ENCODE assay signal across 30 cellular contexts in the genomic region with DNA sequence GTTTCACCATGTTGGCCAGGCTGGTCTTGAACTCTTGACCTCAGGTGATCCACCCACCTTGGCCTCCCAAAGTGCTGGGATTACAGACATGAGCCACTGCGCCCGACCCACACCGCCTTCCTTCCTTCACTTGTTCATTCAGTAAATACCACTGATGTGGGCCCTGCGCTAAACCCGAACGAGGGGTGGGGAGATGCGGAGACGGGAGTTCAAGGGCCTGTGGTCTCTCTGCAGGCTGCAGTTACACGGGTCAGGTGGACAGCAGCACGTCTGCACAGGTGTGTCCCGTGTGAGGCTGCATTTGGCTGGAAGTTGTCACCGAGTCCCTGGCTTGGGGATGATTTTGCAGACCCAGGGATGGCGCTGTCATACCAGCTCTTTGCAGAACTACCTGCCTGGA. TPM values are rescaled to one million over a fixed set of nuclear protein-coding genes. Genes with fewer than 3 reads are reported as not detected.
DNase-seq lines count a peak whose midpoint lies in the region; ATAC-seq and TF ChIP-seq lines count a peak whose summit lies in the region.
"Had no signal": no experiment of that assay in that cellular context is flagged by ENCODE, and none has a peak within 500 bp of the region (broad histone marks: within the 10 kb centered on the region; RNA-seq: fewer than 3 reads in every experiment).

No MANE protein-coding gene starts in this region.

- no peak overlapping the region for H3K4me3 ChIP-seq in Caco-2 (ENCODE audit: low read depth, low read length)
- H3K4me3 ChIP-seq in Panc1 (ENCODE audit: low read depth in 2 of 2, low read length in 2 of 2) = no peak overlapping the region
- H3K4me3 ChIP-seq in endodermal cell (ENCODE audit: low read length) = no peak overlapping the region
- no peak overlapping the region for H3K4me3 ChIP-seq in neural progenitor cell
- H3K4me3 ChIP-seq in lower lobe of right lung = no peak overlapping the region
- H3K4me3 ChIP-seq: K562 had no signal

- no peaks in the 10 kb centered on the region for H3K9me3 Mint-ChIP-seq in Caco-2 (ENCODE audit: unreplicated experiment)
- peaks cover 3% of the 10 kb centered on the region for H3K9me3 Mint-ChIP-seq in endodermal cell
- H3K9me3 Mint-ChIP-seq in neural progenitor cell = no peaks in the 10 kb centered on the region
- no peaks in the 10 kb centered on the region for H3K9me3 Mint-ChIP-seq in HFFc6

- CTCF ChIA-PET in Caco-2 (lab: Charles Lee) = no interaction called here
- CTCF ChIA-PET in Panc1 (lab: Charles Lee) = interaction anchor here (0.9 to 1.0 kb wide), 2 partner anchors 26 to 38 kb away, joined by 4 to 13 read pairs; partner anchors contain the start of gene COL26A1

- H3K4me1 ChIP-seq in Caco-2 (peaks cover 13% of the 10 kb centered on the region), Panc1 (ENCODE audit: control insufficient read depth, insufficient read depth, low read length) (peaks cover 22% of the 10 kb centered on the region), endodermal cell (ENCODE audit: control insufficient read depth, insufficient read depth, low read length) (no peaks in the 10 kb centered on the region), neural progenitor cell (peaks cover 27% of the 10 kb centered on the region), lower lobe of right lung (no peaks in the 10 kb centered on the region)
- H3K4me1 ChIP-seq: BE2C had no signal

- in situ Hi-C loops in Panc1 (cut with HindIII; ENCODE audit: low pct_unique_long_range_greater_than_20kb, low sequenced_read_pairs) = no loop called here

- no TSS peak for BruUV-seq in Caco-2 (replicated peaks; lab: Mats Ljungman, UMichigan)
- BruUV-seq in Panc1 (replicated peaks; lab: Mats Ljungman, UMichigan) = no TSS peak

- DNase-seq in Caco-2 (no peak), Panc1 (ENCODE audit: low read depth, low spot score) (no peak), endodermal cell (no peak), neural progenitor cell (ENCODE audit: low spot score) (no peak), DMS153 (lab: John Stamatoyannopoulos, UW) (no peak), ecto neural progenitor cell (ENCODE audit: low spot score) (no peak), HFFc6 (no peak), lower lobe of right lung (no peak)
- DNase-seq: 8988T; ACHN; BE2C; Calu3; CD8-positive, alpha-beta memory T cell; DND-41; NCI-H1105 treated with DMSO at 0.1 percent for 48 hours; NCI-H146; NCI-H1930; NCI-H2107; NCI-H446; NCI-H526; NCI-H82; NK-92 treated with Interleukin-12 subunit alpha and Interleukin-12 subunit beta, amount 100 ng/mL, for 24 hours; PC-3; RPMI8226; SHP77 had no signal

- H3K36me3 ChIP-seq in Caco-2 (ENCODE audit: control insufficient read depth, insufficient read depth, low read length) = no peaks in the 10 kb centered on the region
- no peaks in the 10 kb centered on the region for H3K36me3 ChIP-seq in Panc1 (ENCODE audit: control insufficient read depth, insufficient read depth, low read length)
- no peaks in the 10 kb centered on the region for H3K36me3 ChIP-seq in endodermal cell (ENCODE audit: control insufficient read depth, insufficient read depth, low read length)
- no peaks in the 10 kb centered on the region for H3K36me3 ChIP-seq in neural progenitor cell
- H3K36me3 ChIP-seq in lower lobe of right lung = no peaks in the 10 kb centered on the region
- H3K36me3 ChIP-seq: BE2C had no signal

- H3K4me1 Mint-ChIP-seq in Caco-2 (ENCODE audit: low read depth, unreplicated experiment) = peaks cover 21% of the 10 kb centered on the region
- H3K4me1 Mint-ChIP-seq in endodermal cell = peaks cover 25% of the 10 kb centered on the region
- peaks cover 70% of the 10 kb centered on the region for H3K4me1 Mint-ChIP-seq in neural progenitor cell
- peaks cover 30% of the 10 kb centered on the region for H3K4me1 Mint-ChIP-seq in HFFc6 (ENCODE audit: low read depth)
- H3K4me1 Mint-ChIP-seq: CD14-positive monocyte; CD8-positive, alpha-beta memory T cell had no signal

- POLR2A ChIA-PET in Caco-2 (lab: Charles Lee) = no interaction called here
- POLR2A ChIA-PET in Panc1 (lab: Charles Lee) = no interaction called here

- 90 to 92% methylated on average over 11 to 13 of the region's 13 CpGs for WGBS in endodermal cell (ENCODE audit: insufficient coverage in 1 of 2, insufficient read length in 1 of 2), 2 experiments

- peaks cover 1% of the 10 kb centered on the region for H4K20me1 ChIP-seq in neural progenitor cell (ENCODE audit: low read depth)

- no peak overlapping the region for H2AFZ ChIP-seq in neural progenitor cell (replicated peaks)

- TF ChIP-seq CTCF in Caco-2 (IDR thresholded peaks at IDR 0.05; ENCODE audit: insufficient read depth in 1 of 2, low read depth in 1 of 2, low read length in 1 of 2, severe bottlenecking in 1 of 2, unreplicated experiment in 1 of 2) = no peak
- no peak for TF ChIP-seq CTCF in Panc1 (IDR thresholded peaks at IDR 0.05)
- no peak for TF ChIP-seq CTCF in endodermal cell (conservative IDR thresholded peaks at IDR 0.05)
- TF ChIP-seq CTCF in neural progenitor cell (IDR thresholded peaks at IDR 0.05) = no peak
- no peak for TF ChIP-seq CTCF in HFFc6 (IDR thresholded peaks at IDR 0.05)
- no peak for TF ChIP-seq CTCF in lower lobe of right lung (IDR thresholded peaks at IDR 0.05)

- peak overlapping the region; percentile 68 for H3K27ac ChIP-seq in Panc1 (ENCODE audit: low read length)
- no peak overlapping the region for H3K27ac ChIP-seq in endodermal cell (ENCODE audit: low read depth, low read length)
- peak overlapping the region; percentile 98 for H3K27ac ChIP-seq in neural progenitor cell
- no peak overlapping the region for H3K27ac ChIP-seq in lower lobe of right lung

- peaks cover 26% of the 10 kb centered on the region for H3K79me2 ChIP-seq in neural progenitor cell (ENCODE audit: low read depth)

- H3F3A ChIP-seq in neural progenitor cell (ENCODE audit: low read depth) = peaks cover 45% of the 10 kb centered on the region

- H3K27ac Mint-ChIP-seq in Caco-2 (ENCODE audit: unreplicated experiment) = peak overlapping the region; percentile 37
- peak overlapping the region; percentile 74 for H3K27ac Mint-ChIP-seq in endodermal cell
- H3K27ac Mint-ChIP-seq in neural progenitor cell = peak overlapping the region; percentile 42
- no peak overlapping the region for H3K27ac Mint-ChIP-seq in HFFc6

- H3K4me3 Mint-ChIP-seq in Caco-2 (ENCODE audit: unreplicated experiment) (no peak overlapping the region), endodermal cell (no peak overlapping the region), neural progenitor cell (no peak overlapping the region), HFFc6 (no peak overlapping the region)
- H3K4me3 Mint-ChIP-seq: CD14-positive monocyte; CD8-positive, alpha-beta memory T cell had no signal

- H3K36me3 Mint-ChIP-seq in Caco-2 (ENCODE audit: insufficient read depth, unreplicated experiment) (no peaks in the 10 kb centered on the region), endodermal cell (ENCODE audit: low read depth) (peaks cover 8% of the 10 kb centered on the region), neural progenitor cell (peaks cover 2% of the 10 kb centered on the region), HFFc6 (ENCODE audit: low read depth) (no peaks in the 10 kb centered on the region)
- H3K36me3 Mint-ChIP-seq: CD14-positive monocyte; CD8-positive, alpha-beta memory T cell had no signal

- no peaks in the 10 kb centered on the region for H3K27me3 ChIP-seq in Caco-2 (replicated peaks; ENCODE audit: control insufficient read depth, insufficient read depth, low read length)
- no peaks in the 10 kb centered on the region; the same call in 1 of the 2 replicates for H3K27me3 ChIP-seq in Panc1 (ENCODE audit: control insufficient read depth, insufficient read depth, low read length)
- H3K27me3 ChIP-seq in endodermal cell (ENCODE audit: control insufficient read depth, insufficient read depth, low read length, poor library complexity, severe bottlenecking) = no peaks in the 10 kb centered on the region
- H3K27me3 ChIP-seq in neural progenitor cell = no peaks in the 10 kb centered on the region
- peaks cover 8% of the 10 kb centered on the region for H3K27me3 ChIP-seq in lower lobe of right lung (ENCODE audit: low read depth)

- no peaks in the 10 kb centered on the region for H3K9me3 ChIP-seq in Caco-2
- no peaks in the 10 kb centered on the region for H3K9me3 ChIP-seq in Panc1 (ENCODE audit: control insufficient read depth, insufficient read depth, low read depth, low read length)
- no peaks in the 10 kb centered on the region for H3K9me3 ChIP-seq in endodermal cell (ENCODE audit: control insufficient read depth, low read length)
- H3K9me3 ChIP-seq in neural progenitor cell (ENCODE audit: low read depth) = no peaks in the 10 kb centered on the region
- no peaks in the 10 kb centered on the region for H3K9me3 ChIP-seq in lower lobe of right lung
- H3K9me3 ChIP-seq: BE2C had no signal

- intact Hi-C loops in Caco-2 (cut with micrococcal nuclease; ENCODE audit: unreplicated experiment) = no loop called here
- intact Hi-C loops in Panc1 (cut with micrococcal nuclease; ENCODE audit: unreplicated experiment) = no loop called here
- intact Hi-C loops in lower lobe of right lung (cut with DNase I) = no loop called here

- H3K4me2 ChIP-seq in neural progenitor cell = no peak overlapping the region

- H3K27me3 Mint-ChIP-seq in Caco-2 (ENCODE audit: insufficient read depth, unreplicated experiment) = no peaks in the 10 kb centered on the region
- no peaks in the 10 kb centered on the region for H3K27me3 Mint-ChIP-seq in endodermal cell (ENCODE audit: insufficient read depth)
- H3K27me3 Mint-ChIP-seq in neural progenitor cell (ENCODE audit: insufficient read depth, low read depth) = peaks cover 3% of the 10 kb centered on the region
- peaks cover 32% of the 10 kb centered on the region for H3K27me3 Mint-ChIP-seq in HFFc6 (ENCODE audit: insufficient read depth)

- H3K9ac ChIP-seq in endodermal cell (ENCODE audit: extremely low read depth, low read length, poor library complexity, severe bottlenecking) (no peak overlapping the region), neural progenitor cell (no peak overlapping the region)

- ATAC-seq in Panc1 (no peak), lower lobe of right lung (no peak)
- ATAC-seq: PC-3 had no signal

RNA-seq across cellular contexts. Expression of gene COL26A1, which starts 38.1 kb away (rescaled TPM):
- total RNA-seq in Caco-2 (2022) (19.1 and 23.3 TPM in 2 replicates), Panc1 (2021; ENCODE audit: unreplicated experiment) (25.8 TPM), endodermal cell (10 to 100 TPM; 41.2 to 47.0 TPM), neural progenitor cell (ENCODE audit: low replicate concordance) (26.7 and 80.0 TPM in 2 replicates), lower lobe of right lung (0.24 TPM)
- polyA plus RNA-seq in Panc1 (2012; ENCODE audit: insufficient read length) = 36.4 TPM
- 44.3 TPM for polyA plus RNA-seq in endodermal cell (2013, experiment 1 of 2)
- polyA plus RNA-seq in endodermal cell (2013, experiment 2 of 2) = 44.8 TPM
- total RNA-seq in HFFc6 (2021; fragmentation: NEBNext Ultra II Directional; extraction: Animal tissue kit (Norgen Biotek cat#: 25700)) = not detected
- total RNA-seq: Calu3; CD8-positive, alpha-beta memory T cell; HT-29; LHCN-M2; MCF 10A; PC-3 had no signal
- polyA plus RNA-seq: CD14-positive monocyte; CD8-positive, alpha-beta memory T cell had no signal

Comparison
In these comparisons a context has a peak if more than half of its experiments do, and no peak if none do; other contexts are left out.
1. H3K27ac ChIP-seq: peak in Panc1 (single experiment) and neural progenitor cell (single experiment); none in endodermal cell (single experiment) and lower lobe of right lung (single experiment).
2. RNA of gene COL26A1, which starts 38.1 kb away (total RNA-seq): 41.2 to 47.0 TPM in endodermal cell, 26.7 to 80.0 TPM in neural progenitor cell, 25.8 TPM in Panc1 (single experiment) and 19.1 to 23.3 TPM in Caco-2; 0.24 TPM in lower lobe of right lung (single experiment) and not detected in HFFc6; every median in the first group is over 10 times any median in the second.